1 cellular context compared by ENCODE assay signal in genomic region chr3:41441568-41441967, GRCh38.
TF ChIP-seq lines count a peak whose summit lies in the region.

No MANE protein-coding gene starts in this region.

TF ChIP-seq in HepG2, 621 proteins besides CTCF, POLR2A, EP300 and RAD21 (continued from another document):
- no peak for TF ChIP-seq THRA (CRISPR knock-in tag; IDR thresholded peaks at IDR 0.05; ENCODE audit: borderline replicate concordance)
- TF ChIP-seq ZNF350 (CRISPR knock-in tag; IDR thresholded peaks at IDR 0.05; ENCODE audit: borderline replicate concordance, low read depth) = no peak
- no peak for TF ChIP-seq IKZF5 (CRISPR knock-in tag; IDR thresholded peaks at IDR 0.05)
- no peak for TF ChIP-seq MAFG (CRISPR knock-in tag; IDR thresholded peaks at IDR 0.05)
- no peak for TF ChIP-seq XBP1 (CRISPR knock-in tag; IDR thresholded peaks at IDR 0.05)
- no peak for TF ChIP-seq SP2 (CRISPR knock-in tag; IDR thresholded peaks at IDR 0.05)
- no peak for TF ChIP-seq NFAT5 (CRISPR knock-in tag; IDR thresholded peaks at IDR 0.05)
- no peak for TF ChIP-seq ZNF615 (CRISPR knock-in tag; IDR thresholded peaks at IDR 0.05; ENCODE audit: borderline replicate concordance)
- TF ChIP-seq ZNF460 (CRISPR knock-in tag; IDR thresholded peaks at IDR 0.05; ENCODE audit: borderline replicate concordance) = no peak
- TF ChIP-seq CBFB (CRISPR knock-in tag; IDR thresholded peaks at IDR 0.05) = no peak
